ENCODE assay signal across 10 cellular contexts in genomic region chr4:157804986-157805385, GRCh38.
DNase-seq lines count a peak whose midpoint lies in the region; ATAC-seq and TF ChIP-seq lines count a peak whose summit lies in the region.
"Had no signal": no experiment of that assay in that cellular context is flagged by ENCODE, and none has a peak within 500 bp of the region (broad histone marks: within the 10 kb centered on the region; RNA-seq: fewer than 3 reads in every experiment).

No MANE protein-coding gene starts in this region.

- no peak for TF ChIP-seq POLR2A in GM18505 (IDR thresholded peaks at IDR 0.05; ENCODE audit: borderline replicate concordance, extremely low read depth, insufficient read depth, insufficient read length)

- in situ Hi-C loops in SK-MEL-5 (cut with HindIII; ENCODE audit: low pct_unique_long_range_greater_than_20kb, low sequenced_read_pairs): no loop called here

- TF ChIP-seq CTCF in retinal pigment epithelial cell (conservative IDR thresholded peaks at IDR 0.05; ENCODE audit: low read depth, low read length): peak; percentile 78

- DNase-seq in HT-29 (ENCODE audit: low spot score): peak; percentile 7
- DNase-seq in SK-MEL-5 (ENCODE audit: low read depth, low spot score): peak; percentile 34
- DNase-seq in fibroblast of peridontal ligament (ENCODE audit: extremely low read depth): peak; percentile 2
- DNase-seq in retinal pigment epithelial cell (ENCODE audit: low read depth): no peak
- DNase-seq in putamen (ENCODE audit: low spot score): no peak
- no peak for DNase-seq in NCI-H1694 treated with DMSO at 0.1 percent for 48 hours (lab: John Stamatoyannopoulos, UW)
- DNase-seq: activated CD4-positive, alpha-beta memory T cell treated with anti-CD3 and anti-CD28 coated beads, Interleukin-2, amount 10 ng/mL, durations not matched to agents 7 days and 5 days; cerebellar nuclear complex; stimulated activated naive CD4-positive, alpha-beta T cell had no signal

- H3K4me3 ChIP-seq in retinal pigment epithelial cell (ENCODE audit: low read length): no peak overlapping the region

- ATAC-seq in GM18505 (IDR thresholded peaks at IDR 0.05; ENCODE audit: unreplicated experiment): no peak

Comparison
In these comparisons a context has a peak if more than half of its experiments do, and no peak if none do; other contexts are left out.
1. DNase-seq: peak in HT-29 (single experiment), SK-MEL-5 (single experiment) and fibroblast of peridontal ligament (single experiment); none in retinal pigment epithelial cell (single experiment), putamen (single experiment) and NCI-H1694 treated with DMSO at 0.1 percent for 48 hours (single experiment).